In genomic region chr9:125906893-125907292, GRCh38 we compare ENCODE assay signal across 1 cellular context.
TF ChIP-seq lines count a peak whose summit lies in the region.

No MANE protein-coding gene starts in this region.

TF ChIP-seq in GM12878, 131 proteins besides CTCF, POLR2A, EP300 and RAD21 (continued from another document):
- TF ChIP-seq RELA (IDR thresholded peaks at IDR 0.05; ENCODE audit: borderline replicate concordance, partially characterized antibody) (no peak), SIX5 (IDR thresholded peaks at IDR 0.05; ENCODE audit: low read depth, low read length, severe bottlenecking) (no peak), MEF2A (IDR thresholded peaks at IDR 0.05; ENCODE audit: insufficient read depth, low read depth, low read length) (no peak), ZNF207 (IDR thresholded peaks at IDR 0.05; ENCODE audit: borderline replicate concordance) (no peak), BCL11A (IDR thresholded peaks at IDR 0.05; ENCODE audit: low read depth, low read length) (no peak), ATF2 (IDR thresholded peaks at IDR 0.05; ENCODE audit: low read length) (no peak), BHLHE40 (IDR thresholded peaks at IDR 0.05; ENCODE audit: borderline replicate concordance in 1 of 2, low read depth in 2 of 2, low read length in 1 of 2) (peak in 1 of 2 experiments; percentile 15; a peak in 1 of 4 replicates), WRNIP1 (IDR thresholded peaks at IDR 0.05; ENCODE audit: borderline replicate concordance, low read depth, low read length) (no peak), USF2 (IDR thresholded peaks at IDR 0.05; ENCODE audit: borderline replicate concordance, low read depth, low read length) (no peak), MTA2 (IDR thresholded peaks at IDR 0.05; ENCODE audit: low read depth) (peak; percentile 65; the same call in 1 of the 2 replicates), ATF7 (IDR thresholded peaks at IDR 0.05; ENCODE audit: low read depth) (peak; percentile 49; the same call in 1 of the 2 replicates), MEF2B (IDR thresholded peaks at IDR 0.05; ENCODE audit: partially characterized antibody, poor library complexity, severe bottlenecking) (peak; percentile 69), EZH2 (IDR thresholded peaks at IDR 0.05; ENCODE audit: borderline replicate concordance, control insufficient read depth, low read depth, low read length) (no peak), ZBTB4 (CRISPR knock-in tag; IDR thresholded peaks at IDR 0.05) (no peak), IKZF1 (conservative IDR thresholded peaks at IDR 0.05) (no peak), TCF7 (IDR thresholded peaks at IDR 0.05; ENCODE audit: borderline replicate concordance) (no peak), SMAD5 (IDR thresholded peaks at IDR 0.05; ENCODE audit: low read depth) (no peak), MYC (IDR thresholded peaks at IDR 0.05; ENCODE audit: insufficient read depth, insufficient read length, insufficient replicate concordance, low read length, severe bottlenecking) (no peak)
